In the genomic region with DNA sequence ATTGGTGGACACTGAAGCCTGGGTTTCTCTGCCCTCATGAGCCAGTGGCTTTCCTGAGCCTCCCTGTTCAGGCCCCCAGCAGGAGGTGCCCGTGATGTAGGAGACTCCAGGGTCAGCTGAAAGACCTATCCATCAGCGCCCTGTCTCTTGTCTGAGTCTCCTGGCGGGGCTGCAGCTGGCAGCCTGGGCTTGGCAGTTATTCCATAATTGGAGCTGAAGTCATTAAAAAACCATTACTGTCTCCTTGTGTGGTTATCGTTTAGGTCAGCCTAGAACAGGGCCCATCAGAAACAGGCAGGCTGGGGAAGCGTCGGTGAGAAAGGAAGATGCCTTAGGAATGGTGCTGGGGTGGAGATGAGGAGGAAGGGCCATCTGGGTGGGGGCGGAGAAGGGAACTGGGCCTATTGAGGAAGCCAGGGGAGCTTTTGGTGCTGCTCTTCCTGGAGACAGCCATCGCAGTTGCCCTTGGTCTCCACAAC, we compare ENCODE assay signal across 15 cellular contexts. TPM values are rescaled to one million over a fixed set of nuclear protein-coding genes. Genes with fewer than 3 reads are reported as not detected.
A peak's percentile ranks its signal among the peaks of the same experiment; 100 is the strongest.
DNase-seq lines count a peak whose midpoint lies in the region; ATAC-seq, FAIRE-seq and TF ChIP-seq lines count a peak whose summit lies in the region.
"Had no signal": no experiment of that assay in that cellular context is flagged by ENCODE, and none has a peak within 500 bp of the region (broad histone marks: within the 10 kb centered on the region; RNA-seq: fewer than 3 reads in every experiment).

No MANE protein-coding gene starts in this region.

- TF ChIP-seq CTCF in D721Med (IDR thresholded peaks at IDR 0.05; ENCODE audit: insufficient read depth, missing control alignments) = no peak

- H3K9ac ChIP-seq in BLaER1 treated with 17β-estradiol and CSF1 and Interleukin-3, amounts not matched to agents 10 nM and 100 nM = 0 out of 22 replicates have a peak overlapping the region, but pooled peaks of 1 of the 11 experiments have one; percentile 9

- no peak for FAIRE-seq in D721Med (lab: Jason Lieb, UNC)

- ATAC-seq in left ventricle myocardium superior (peak; percentile 55), HG03135 (IDR thresholded peaks at IDR 0.05; ENCODE audit: unreplicated experiment) (no peak)
- ATAC-seq: body of pancreas, T-cell had no signal

- peak overlapping the region in 8 of 11 experiments; percentile 26 to 86 (median 52); a peak in 16 of 22 replicates for H3K4me2 ChIP-seq in BLaER1 treated with 17β-estradiol and CSF1 and Interleukin-3, amounts not matched to agents 10 nM and 100 nM

- peaks cover 0 to 50% (median 0%) of the 10 kb centered on the region in 11 experiments; a peak in 9 of 22 replicates for H4K20me1 ChIP-seq in BLaER1 treated with 17β-estradiol and CSF1 and Interleukin-3, amounts not matched to agents 10 nM and 100 nM

- intact Hi-C loops in left ventricle myocardium superior (cut with micrococcal nuclease) = no loop called here

- peaks cover 0 to 82% (median 72%) of the 10 kb centered on the region in 10 experiments; a peak in 15 of 20 replicates for H3K4me1 ChIP-seq in BLaER1 treated with 17β-estradiol and CSF1 and Interleukin-3, amounts not matched to agents 10 nM and 100 nM
- peaks cover 23% of the 10 kb centered on the region for H3K4me1 ChIP-seq in SJCRH30

- peak overlapping the region in 2 of 11 experiments; percentile 18 to 21; a peak in 2 of 22 replicates for H3K27ac ChIP-seq in BLaER1 treated with 17β-estradiol and CSF1 and Interleukin-3, amounts not matched to agents 10 nM and 100 nM
- peak overlapping the region; percentile 15; the same call in 1 of the 2 replicates for H3K27ac ChIP-seq in SJCRH30
- H3K27ac ChIP-seq: body of pancreas, psoas muscle had no signal

- H3K4me3 ChIP-seq in BLaER1 treated with 17β-estradiol and CSF1 and Interleukin-3, amounts not matched to agents 10 nM and 100 nM = no peak overlapping the region; a peak in 1 of 20 replicates
- H3K4me3 ChIP-seq in SJCRH30 = no peak overlapping the region
- H3K4me3 ChIP-seq: body of pancreas, psoas muscle had no signal

- no peaks in the 10 kb centered on the region for H3K36me3 ChIP-seq in BLaER1 treated with 17β-estradiol and CSF1 and Interleukin-3, amounts not matched to agents 10 nM and 100 nM
- no peaks in the 10 kb centered on the region for H3K36me3 ChIP-seq in SJCRH30

- no peaks in the 10 kb centered on the region for H3K9me3 ChIP-seq in BLaER1 treated with 17β-estradiol and CSF1 and Interleukin-3, amounts not matched to agents 10 nM and 100 nM (replicated peaks in 1 of 11)
- H3K9me3 ChIP-seq in SJCRH30 (replicated peaks) = no peaks in the 10 kb centered on the region
- H3K9me3 ChIP-seq: body of pancreas, psoas muscle had no signal

- DNase-seq in NCI-H1092 treated with DMSO at 0.1 percent for 48 hours (lab: John Stamatoyannopoulos, UW) (peak; percentile 61), SJCRH30 (peak; percentile 67 to 69), left ventricle myocardium superior (peak; percentile 59), D721Med (ENCODE audit: insufficient read length, low spot score) (no peak)
- no peak for DNase-seq in activated CD4-positive, CD25-positive, alpha-beta regulatory T cell (lab: John Stamatoyannopoulos, UW)
- DNase-seq in activated CD4-positive, alpha-beta T cell treated with anti-CD3 and anti-CD28 coated beads, Interleukin-2, amount 50 U/mL, for 48 hours = no peak
- DNase-seq: activated CD4-positive, alpha-beta T cell treated with anti-CD3 and anti-CD28 coated beads, Interleukin-2, amount 10 ng/mL, durations not matched to agents 24 days and 14 days; body of pancreas; mammary epithelial cell; psoas muscle; stimulated activated CD4-positive, alpha-beta T cell treated with anti-CD3 and anti-CD28 coated beads, Interleukin-2, amount 100 ng/mL, for 48 hours; stimulated activated naive CD4-positive, alpha-beta T cell; T-cell had no signal

- peaks cover 0 to 7% (median 0%) of the 10 kb centered on the region in 11 experiments; a peak in 2 of 22 replicates for H3K27me3 ChIP-seq in BLaER1 treated with 17β-estradiol and CSF1 and Interleukin-3, amounts not matched to agents 10 nM and 100 nM
- H3K27me3 ChIP-seq in SJCRH30 = no peaks in the 10 kb centered on the region
- H3K27me3 ChIP-seq: body of pancreas had no signal

RNA-seq across cellular contexts. Expression of a gene that starts 5.0 kb away (rescaled TPM):
- total RNA-seq in SJCRH30 (2014; rRNA removed; shearing (Covaris generic)) = 18.3 and 18.9 TPM in 2 replicates
- total RNA-seq in left ventricle myocardium superior = 22.3 TPM

Comparison
In these comparisons a context has a peak if more than half of its experiments do, and no peak if none do; other contexts are left out.
1. DNase-seq: peak in NCI-H1092 treated with DMSO at 0.1 percent for 48 hours (single experiment), SJCRH30 (2 of 2) and left ventricle myocardium superior (single experiment); none in D721Med (single experiment), activated CD4-positive, CD25-positive, alpha-beta regulatory T cell (0 of 4) and activated CD4-positive, alpha-beta T cell treated with anti-CD3 and anti-CD28 coated beads, Interleukin-2, amount 50 U/mL, for 48 hours (0 of 2).